In genomic region chr1:183097438-183098051, GRCh38 we compare ENCODE assay signal across 10 cellular contexts.
DNase-seq lines count a peak whose midpoint lies in the region; ATAC-seq and FAIRE-seq lines count a peak whose summit lies in the region.
"Had no signal": no experiment of that assay in that cellular context is flagged by ENCODE, and none has a peak within 500 bp of the region (broad histone marks: within the 10 kb centered on the region; RNA-seq: fewer than 3 reads in every experiment).

No MANE protein-coding gene starts in this region.

- intact Hi-C loops in posterior cingulate gyrus (cut with DNase I): no loop called here

- ATAC-seq in GM18517 (IDR thresholded peaks at IDR 0.05; ENCODE audit: unreplicated experiment): no peak

- no peak overlapping the region for H3K9ac ChIP-seq in rectal smooth muscle tissue (ENCODE audit: low read length)

- in situ Hi-C loops in Caki2 (cut with HindIII; ENCODE audit: low pct_unique_long_range_greater_than_20kb, low sequenced_read_pairs): no loop called here

- H3K27ac ChIP-seq in rectal smooth muscle tissue (ENCODE audit: low read depth, low read length): peak overlapping the region; percentile 73
- H3K27ac ChIP-seq: prostate gland had no signal

- FAIRE-seq in frontal cortex (lab: Jason Lieb, UNC): no peak

- peaks cover 35% of the 10 kb centered on the region for H3K4me1 ChIP-seq in rectal smooth muscle tissue (ENCODE audit: control insufficient read depth, insufficient read depth, low read length)
- H3K4me1 ChIP-seq: prostate gland had no signal

- DNase-seq in Caki2 (ENCODE audit: low read depth) (peak; percentile 91), NCI-H2029 (lab: John Stamatoyannopoulos, UW) (peak; percentile 53), fibroblast of gingiva (ENCODE audit: low read depth) (peak; percentile 76), frontal cortex (ENCODE audit: low spot score in 2 of 2) (no peak), posterior cingulate gyrus (no peak), T-helper 9 cell (no peak)
- DNase-seq: T-helper 2 cell had no signal

- H3K36me3 ChIP-seq in rectal smooth muscle tissue (ENCODE audit: control insufficient read depth, insufficient read depth, low read length): no peaks in the 10 kb centered on the region
- H3K36me3 ChIP-seq: prostate gland had no signal

- H3K4me3 ChIP-seq in rectal smooth muscle tissue (ENCODE audit: low read length): peak overlapping the region; percentile 24
- H3K4me3 ChIP-seq: prostate gland had no signal

- no peaks in the 10 kb centered on the region for H3K27me3 ChIP-seq in rectal smooth muscle tissue (ENCODE audit: control insufficient read depth, insufficient read depth, low read length)

Comparison
In these comparisons a context has a peak if more than half of its experiments do, and no peak if none do; other contexts are left out.
1. DNase-seq: peak in Caki2 (single experiment), NCI-H2029 (single experiment) and fibroblast of gingiva (single experiment); none in frontal cortex (0 of 2), posterior cingulate gyrus (0 of 10) and T-helper 9 cell (single experiment).